ENCODE assay signal across 8 cellular contexts in genomic region chr2:218068721-218069334, GRCh38. TPM values are rescaled to one million over a fixed set of nuclear protein-coding genes. Genes with fewer than 3 reads are reported as not detected.
DNase-seq lines count a peak whose midpoint lies in the region; ATAC-seq and TF ChIP-seq lines count a peak whose summit lies in the region.
"Not testable (repeated sequence)": the region's sequence is repeated elsewhere in the genome, so short reads cannot be mapped to it uniquely, and the experiment has no call there.

A gene with protein sequence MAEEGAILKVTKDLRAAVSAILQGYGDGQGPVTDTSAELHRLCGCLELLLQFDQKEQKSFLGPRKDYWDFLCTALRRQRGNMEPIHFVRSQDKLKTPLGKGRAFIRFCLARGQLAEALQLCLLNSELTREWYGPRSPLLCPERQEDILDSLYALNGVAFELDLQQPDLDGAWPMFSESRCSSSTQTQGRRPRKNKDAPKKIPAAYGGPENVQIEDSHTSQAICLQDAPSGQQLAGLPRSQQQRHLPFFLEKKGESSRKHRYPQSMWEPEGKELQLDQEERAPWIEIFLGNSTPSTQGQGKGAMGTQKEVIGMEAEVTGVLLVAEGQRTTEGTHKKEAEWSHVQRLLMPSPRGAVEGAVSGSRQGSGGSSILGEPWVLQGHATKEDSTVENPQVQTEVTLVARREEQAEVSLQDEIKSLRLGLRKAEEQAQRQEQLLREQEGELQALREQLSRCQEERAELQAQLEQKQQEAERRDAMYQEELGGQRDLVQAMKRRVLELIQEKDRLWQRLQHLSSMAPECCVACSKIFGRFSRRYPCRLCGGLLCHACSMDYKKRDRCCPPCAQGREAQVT (plus strand): TSS chr2:218069253. CDS start chr2:218070606, 1,353 bp downstream.

- H3K27me3 ChIP-seq in GM23338 (ENCODE audit: insufficient read depth); Peyer's patch; naive thymus-derived CD4-positive, alpha-beta T cell (ENCODE audit: control insufficient read depth in 2 of 2, insufficient read depth in 2 of 2, low read length in 2 of 2): not testable (repeated sequence)

- H3K9me2 ChIP-seq in GM23338 (ENCODE audit: insufficient read depth), result not testable (repeated sequence)

- TF ChIP-seq CTCF in GM23338 (conservative IDR thresholded peaks at IDR 0.05; ENCODE audit: low read depth in 2 of 2), result peak; percentile 73 to 84
- TF ChIP-seq CTCF in Peyer's patch (IDR thresholded peaks at IDR 0.05), result peak; percentile 39 to 84 (median 74)
- peak; percentile 67 for TF ChIP-seq CTCF in fibroblast of mammary gland (conservative IDR thresholded peaks at IDR 0.05; ENCODE audit: control insufficient read depth, insufficient read depth, low read depth, low read length)

- peaks cover 17% of the 10 kb centered on the region for H3K4me1 Mint-ChIP-seq in GM23338
- H3K4me1 Mint-ChIP-seq in naive thymus-derived CD4-positive, alpha-beta T cell, result peaks cover 0 to 22% (median 7%) of the 10 kb centered on the region in 7 donors
- H3K4me1 Mint-ChIP-seq in stimulated activated memory B cell treated with anti-CD40 and anti-IgM and Interleukin-4, amounts not matched to agents 10 μg/mL and 1 μg/mL and 100 μg/mL, for 72 hours, result peaks cover 13% of the 10 kb centered on the region

- H3K27me3 Mint-ChIP-seq in GM23338 (ENCODE audit: insufficient read depth, low read depth, poor library complexity), result peaks cover 14% of the 10 kb centered on the region
- H3K27me3 Mint-ChIP-seq in naive thymus-derived CD4-positive, alpha-beta T cell, result peaks cover 0 to 13% (median 9%) of the 10 kb centered on the region in 5 donors
- peaks cover 55% of the 10 kb centered on the region for H3K27me3 Mint-ChIP-seq in stimulated activated memory B cell treated with anti-CD40 and anti-IgM and Interleukin-4, amounts not matched to agents 10 μg/mL and 1 μg/mL and 100 μg/mL, for 72 hours

- H3K4me3 ChIP-seq in GM23338 (peak within 1 kb of the TSS; percentile 40; the same call in 1 of the 2 replicates), Peyer's patch (peak within 1 kb of the TSS; percentile 25 to 56 (median 37)), fibroblast of mammary gland (ENCODE audit: control insufficient read depth, low read depth, low read length) (peak within 1 kb of the TSS; percentile 3)
- H3K4me3 ChIP-seq in naive thymus-derived CD4-positive, alpha-beta T cell (ENCODE audit: low read length), result peak within 1 kb of the TSS; percentile 30

- not testable (repeated sequence) for H3K4me1 ChIP-seq in GM23338 (ENCODE audit: insufficient read depth); Peyer's patch; naive thymus-derived CD4-positive, alpha-beta T cell (ENCODE audit: control insufficient read depth in 2 of 2, insufficient read depth in 2 of 2, low read length in 2 of 2)

- H3K27ac ChIP-seq in GM23338 (ENCODE audit: low read depth); Peyer's patch; naive thymus-derived CD4-positive, alpha-beta T cell (ENCODE audit: low read depth, low read length): not testable (repeated sequence)

- peak within 1 kb of the TSS; percentile 72 for H3K4me2 ChIP-seq in GM23338

- CTCF ChIA-PET in naive thymus-derived CD4-positive, alpha-beta T cell (lab: Charles Lee), result interaction anchor here (0.7 to 1.5 kb wide), 6 partner anchors 10 to 840 kb away, joined by 3 to 5 read pairs (median 4); no protein-coding TSS in a partner anchor

- TF ChIP-seq POLR2A in Peyer's patch (IDR thresholded peaks at IDR 0.05), result not testable (repeated sequence)

- peak within 1 kb of the TSS; percentile 83; the same call in 1 of the 2 replicates for H2AFZ ChIP-seq in GM23338

- not testable (repeated sequence) for H3K36me3 ChIP-seq in GM23338 (ENCODE audit: insufficient read depth); Peyer's patch; naive thymus-derived CD4-positive, alpha-beta T cell (ENCODE audit: control insufficient read depth in 2 of 3, insufficient read depth in 3 of 3, low read length in 3 of 3)

- H3F3A ChIP-seq in GM23338 (replicated peaks; ENCODE audit: low read depth), result not testable (repeated sequence)

- POLR2A ChIA-PET in naive thymus-derived CD4-positive, alpha-beta T cell (lab: Charles Lee), result not testable (repeated sequence)

- peak; percentile 45 for DNase-seq in DMS79 treated with DMSO at 0.1 percent for 48 hours (lab: John Stamatoyannopoulos, UW)
- DNase-seq in GM23338 (ENCODE audit: low spot score), result peak; percentile 88
- DNase-seq in Kasumi-1 (lab: John Stamatoyannopoulos, UW), result peak; percentile 53 to 57
- peak; percentile 46 to 78 (median 68) for DNase-seq in Peyer's patch
- DNase-seq in activated T-cell treated with anti-CD3 and anti-CD28 coated beads, Interleukin-2, amount 50 U/mL, for 48 hours, result peak; percentile 59 to 72
- DNase-seq in fibroblast of mammary gland (ENCODE audit: low read depth), result peak; percentile 70
- DNase-seq in naive thymus-derived CD4-positive, alpha-beta T cell, result peak; percentile 39 to 81 (median 75)

- H3K9me3 Mint-ChIP-seq in GM23338; naive thymus-derived CD4-positive, alpha-beta T cell; stimulated activated memory B cell treated with anti-CD40 and anti-IgM and Interleukin-4, amounts not matched to agents 10 μg/mL and 1 μg/mL and 100 μg/mL, for 72 hours: not testable (repeated sequence)

- H3K79me2 ChIP-seq in GM23338 (replicated peaks; ENCODE audit: insufficient read depth), result not testable (repeated sequence)

- peak within 1 kb of the TSS; percentile 56 for H3K4me3 Mint-ChIP-seq in GM23338
- H3K4me3 Mint-ChIP-seq in naive thymus-derived CD4-positive, alpha-beta T cell, result peak within 1 kb of the TSS; percentile 45 to 80 (median 64)
- H3K4me3 Mint-ChIP-seq in stimulated activated memory B cell treated with anti-CD40 and anti-IgM and Interleukin-4, amounts not matched to agents 10 μg/mL and 1 μg/mL and 100 μg/mL, for 72 hours, result peak within 1 kb of the TSS; percentile 78

- not testable (repeated sequence) for H3K36me3 Mint-ChIP-seq in GM23338 (ENCODE audit: low read depth); naive thymus-derived CD4-positive, alpha-beta T cell; stimulated activated memory B cell treated with anti-CD40 and anti-IgM and Interleukin-4, amounts not matched to agents 10 μg/mL and 1 μg/mL and 100 μg/mL, for 72 hours

- peak; percentile 80 for ATAC-seq in GM23338
- ATAC-seq in naive thymus-derived CD4-positive, alpha-beta T cell, result peak; percentile 93
- ATAC-seq in stimulated activated memory B cell treated with anti-CD40 and anti-IgM and Interleukin-4, amounts not matched to agents 10 μg/mL and 1 μg/mL and 100 μg/mL, for 72 hours, result peak; percentile 70

- not testable (repeated sequence) for H3K27ac Mint-ChIP-seq in GM23338
- peak within 1 kb of the TSS in 4 of 9 donors; percentile 45 to 88 (median 70) for H3K27ac Mint-ChIP-seq in naive thymus-derived CD4-positive, alpha-beta T cell
- peak within 1 kb of the TSS; percentile 51 for H3K27ac Mint-ChIP-seq in stimulated activated memory B cell treated with anti-CD40 and anti-IgM and Interleukin-4, amounts not matched to agents 10 μg/mL and 1 μg/mL and 100 μg/mL, for 72 hours

- H3K9me3 ChIP-seq in Peyer's patch; naive thymus-derived CD4-positive, alpha-beta T cell (ENCODE audit: control insufficient read depth in 2 of 3, low read length in 3 of 3): not testable (repeated sequence)

- intact Hi-C loops in naive thymus-derived CD4-positive, alpha-beta T cell (cut with micrococcal nuclease), result loop anchor here (1.0 to 2.0 kb wide), 6 partner anchors 33 to 284 kb away; no protein-coding TSS in a partner anchor

- not testable (repeated sequence) for H4K20me1 ChIP-seq in GM23338 (replicated peaks; ENCODE audit: insufficient read depth)

RNA-seq across cellular contexts. Expression of the gene that starts here (rescaled TPM):
- total RNA-seq in GM23338 (2014; rRNA removed; shearing (Covaris generic)), result 0.04 TPM in 1 of 2 replicates, not detected in the other
- 0.27 and 0.89 TPM in 2 replicates for polyA plus RNA-seq in GM23338 (2016; fragmentation: Nextera tagmentation; extraction: Ambion mirVana)
- total RNA-seq in Peyer's patch, result 1 to 10 TPM in 1 of 4 donors, under 1 TPM in 1, not detected in 2; 0.27 to 5.0 TPM
- total RNA-seq in naive thymus-derived CD4-positive, alpha-beta T cell, result 1 to 10 TPM in 4 of 5 experiments, under 1 TPM in 1; 0.40 to 6.6 (median 2.4) TPM
- polyA plus RNA-seq in naive thymus-derived CD4-positive, alpha-beta T cell, result not detected

Comparison
In these comparisons a context has a peak if more than half of its experiments do, and no peak if none do; other contexts are left out.
1. Peak in DNase-seq, ATAC-seq, H3K4me3 ChIP-seq and H3K4me2 ChIP-seq in GM23338; RNA of the gene not detected or under 1 TPM.